1 cellular context compared by ENCODE assay signal in the genomic region with DNA sequence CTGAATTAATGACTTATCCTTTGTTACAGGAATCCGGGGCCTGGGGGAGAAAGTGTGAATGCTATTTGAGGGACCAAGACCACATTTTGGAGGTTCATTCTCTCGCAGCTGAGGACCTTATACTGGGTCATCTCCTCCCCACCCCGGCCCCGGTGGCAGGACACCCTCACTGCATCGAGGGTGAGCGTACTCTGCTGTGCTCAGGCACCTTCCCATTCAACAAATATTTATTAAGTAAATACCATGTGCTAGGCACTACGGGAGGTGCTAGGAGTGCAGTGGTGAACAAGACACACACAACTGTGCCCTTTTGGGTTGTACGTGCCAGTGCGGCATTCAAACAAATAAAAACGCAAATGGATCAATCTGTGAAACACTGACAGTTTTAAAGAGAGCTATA.
TF ChIP-seq lines count a peak whose summit lies in the region.

No MANE protein-coding gene starts in this region.

TF ChIP-seq in WTC11, 78 proteins besides CTCF, POLR2A, EP300 and RAD21 (continued from another document):
- no peak for TF ChIP-seq ZNF317 (CRISPR knock-in tag; IDR thresholded peaks at IDR 0.05; ENCODE audit: borderline replicate concordance, low read depth)
